ENCODE assay signal across 8 cellular contexts in genomic region chr19:53865918-53866696, GRCh38. TPM values are rescaled to one million over a fixed set of nuclear protein-coding genes. Genes with fewer than 3 reads are reported as not detected.
DNase-seq lines count a peak whose midpoint lies in the region; ATAC-seq and TF ChIP-seq lines count a peak whose summit lies in the region.

No MANE protein-coding gene starts in this region.

- H3K4me1 ChIP-seq in CD8-positive, alpha-beta T cell (ENCODE audit: insufficient read depth, low read length), result peaks cover 27% of the 10 kb centered on the region
- H3K4me1 ChIP-seq in IMR-90 (ENCODE audit: control insufficient read depth, insufficient read depth, low read length) (peaks cover 7% of the 10 kb centered on the region), right lobe of liver (peaks cover 0 to 18% (median 4%) of the 10 kb centered on the region in 4 donors)

- no peaks in the 10 kb centered on the region for H3K27me3 ChIP-seq in CD8-positive, alpha-beta T cell (ENCODE audit: insufficient read depth, low read length)
- H3K27me3 ChIP-seq in IMR-90 (ENCODE audit: control insufficient read depth, insufficient read depth, low read length) (no peaks in the 10 kb centered on the region), right lobe of liver (no peaks in the 10 kb centered on the region)

- no peak overlapping the region for H3K56ac ChIP-seq in IMR-90 (ENCODE audit: extremely low read depth, insufficient read depth, low read length)

- no TSS peak for BruUV-seq in IMR-90 (replicated peaks; lab: Mats Ljungman, UMichigan)

- POLR2A ChIA-PET in CD8-positive, alpha-beta T cell (lab: Charles Lee), result interaction anchor here (3.5 kb wide), 1 partner anchor 12 kb away, joined by 39 read pairs; no protein-coding TSS in a partner anchor
- POLR2A ChIA-PET in IMR-90 (lab: Charles Lee; ENCODE audit: unreplicated experiment), result interaction anchor here (0.6 kb wide), 1 partner anchor 388 kb away, joined by 4 read pairs; no protein-coding TSS in a partner anchor

- dilution Hi-C loops in IMR-90 (cut with HindIII; ENCODE audit: low sequenced_read_pairs, unreplicated experiment), result no loop called here

- H3K36me3 ChIP-seq in CD8-positive, alpha-beta T cell (ENCODE audit: insufficient read depth, low read length), result no peaks in the 10 kb centered on the region
- H3K36me3 ChIP-seq in IMR-90 (ENCODE audit: control insufficient read depth, insufficient read depth, low read length) (peaks cover 5% of the 10 kb centered on the region), right lobe of liver (no peaks in the 10 kb centered on the region)

- peak overlapping the region; percentile 62 for H2BK120ac ChIP-seq in IMR-90 (ENCODE audit: low read depth, low read length)

- no peak overlapping the region for H2BK5ac ChIP-seq in IMR-90 (ENCODE audit: low read depth, low read length, poor library complexity, severe bottlenecking)

- peak overlapping the region; percentile 74; the same call in 1 of the 2 replicates for H4K91ac ChIP-seq in IMR-90 (ENCODE audit: insufficient read depth, low read depth, low read length)

- H4K20me1 ChIP-seq in IMR-90 (ENCODE audit: insufficient read depth, low read length), result peaks cover 9% of the 10 kb centered on the region

- H3K79me1 ChIP-seq in IMR-90 (ENCODE audit: low read depth in 1 of 2, low read length in 2 of 2), result peaks cover 0 to 29% of the 10 kb centered on the region in 2 experiments; a peak in 2 of 4 replicates

- peak overlapping the region; percentile 37; the same call in 1 of the 2 replicates for H2AK5ac ChIP-seq in IMR-90 (ENCODE audit: low read depth, low read length)

- peak overlapping the region; percentile 47 for H3K18ac ChIP-seq in IMR-90 (ENCODE audit: low read depth, low read length)

- H3K4me3 ChIP-seq in CD8-positive, alpha-beta T cell (ENCODE audit: low read depth, low read length), result peak overlapping the region; percentile 64
- peak overlapping the region; percentile 60 for H3K4me3 ChIP-seq in IMR-90 (ENCODE audit: insufficient read depth, low read depth, low read length)
- peak overlapping the region in 2 of 3 donors; percentile 11 to 14 for H3K4me3 ChIP-seq in right lobe of liver

- no peak for TF ChIP-seq CTCF in CD8-positive, alpha-beta T cell (IDR thresholded peaks at IDR 0.05)
- TF ChIP-seq CTCF in IMR-90 (conservative IDR thresholded peaks at IDR 0.05; ENCODE audit: low read depth, low read length), result no peak
- no peak for TF ChIP-seq CTCF in right lobe of liver (IDR thresholded peaks at IDR 0.05)

- peaks cover 6% of the 10 kb centered on the region; the same call in 1 of the 2 replicates for H3K9me1 ChIP-seq in IMR-90 (ENCODE audit: insufficient read depth, low read length)

- peak overlapping the region; percentile 94 for H2AFZ ChIP-seq in IMR-90 (replicated peaks; ENCODE audit: low read length, poor library complexity)

- WGBS in IMR-90 (ENCODE audit: extremely low coverage in 2 of 2, insufficient read length in 1 of 2), 2 experiments, result 1% methylated on average over 29 of the region's 46 CpGs; no CpG with 5 or more reads in 1 of the 2 experiments
- WGBS in right lobe of liver (ENCODE audit: insufficient coverage, low coverage, low lambda C conversion rate, missing lambda C conversion rate), result 31% methylated on average over 18 of the region's 46 CpGs

- peak overlapping the region; percentile 88 for H4K5ac ChIP-seq in IMR-90 (ENCODE audit: low read depth, low read length)

- peak overlapping the region; percentile 70 for H3K9ac ChIP-seq in IMR-90 (ENCODE audit: low read depth, low read length)

- peak; percentile 48 to 75 (median 69) for DNase-seq in CD8-positive, alpha-beta T cell
- peak; percentile 39 for DNase-seq in IMR-90
- DNase-seq in activated CD4-positive, alpha-beta T cell treated with anti-CD3 and anti-CD28 coated beads, Interleukin-2, amount 50 U/mL, for 4 hours, result peak; percentile 16 to 27
- peak; percentile 67 for DNase-seq in effector CD4-positive, alpha-beta T cell
- DNase-seq in right lobe of liver, result peak in 2 of 3 donors; percentile 62 to 70
- DNase-seq in stimulated activated CD4-positive, alpha-beta T cell treated with anti-CD3 and anti-CD28 coated beads, Interleukin-4, amount 100 ng/mL, for 4 hours, result peak; percentile 36 to 48
- no peak for DNase-seq in NCI-H526 treated with DMSO at 0.1 percent for 48 hours (lab: John Stamatoyannopoulos, UW)
- no peak for DNase-seq in NCI-H187 treated with DMSO at 0.1 percent for 48 hours (lab: John Stamatoyannopoulos, UW)

- peak; percentile 6 for ATAC-seq in CD8-positive, alpha-beta T cell
- ATAC-seq in IMR-90 (ENCODE audit: low read depth) (peak; percentile 18), right lobe of liver (peak in 1 of 4 donors; percentile 5)

- H2BK20ac ChIP-seq in IMR-90 (ENCODE audit: low read depth, low read length), result no peak overlapping the region; the same call in 1 of the 2 replicates

- H3K4me3 Mint-ChIP-seq in CD8-positive, alpha-beta T cell, result peak overlapping the region; percentile 98

- no peaks in the 10 kb centered on the region for H3K9me3 Mint-ChIP-seq in CD8-positive, alpha-beta T cell

- peaks cover 9% of the 10 kb centered on the region for H3K36me3 Mint-ChIP-seq in CD8-positive, alpha-beta T cell

- peak overlapping the region; percentile 85 for H3K4ac ChIP-seq in IMR-90 (ENCODE audit: low read depth, low read length)

- TF ChIP-seq POLR2A in IMR-90 (IDR thresholded peaks at IDR 0.05; ENCODE audit: low read depth, low read length) (peak; percentile 58), right lobe of liver (IDR thresholded peaks at IDR 0.05) (no peak)

- H4K8ac ChIP-seq in IMR-90 (ENCODE audit: low read depth in 2 of 2, low read length in 2 of 2), result peak overlapping the region; percentile 77 to 81

- peak overlapping the region; percentile 21 for H2AK9ac ChIP-seq in IMR-90 (replicated peaks; ENCODE audit: low read depth, low read length, poor library complexity)

- peak overlapping the region; percentile 96 for H3K27ac Mint-ChIP-seq in CD8-positive, alpha-beta T cell

- TF ChIP-seq RAD21 in IMR-90 (IDR thresholded peaks at IDR 0.05; ENCODE audit: low read length), result no peak

- intact Hi-C loops in CD8-positive, alpha-beta T cell (cut with DNase I, micrococcal nuclease), result loop anchor here (1.0 to 10.0 kb wide), 13 partner anchors 12 to 1473 kb away; partner anchors contain the start of genes CNOT3 (in 1 of the 2), KMT5C (in 1 of the 2), LENG8 (in 1 of the 2) and LENG9 (in 1 of the 2)
- intact Hi-C loops in IMR-90 (cut with micrococcal nuclease) (loop anchor here (10.0 kb wide), 1 partner anchor 239 kb away; the partner anchor contains the start of genes NDUFA3 and OSCAR), right lobe of liver (cut with DNase I) (no loop called here)

- no peaks in the 10 kb centered on the region for H3K27me3 Mint-ChIP-seq in CD8-positive, alpha-beta T cell (ENCODE audit: low read depth)

- H3K27ac ChIP-seq in CD8-positive, alpha-beta T cell (ENCODE audit: low read depth, low read length), result peak overlapping the region; percentile 98
- peak overlapping the region; percentile 58 for H3K27ac ChIP-seq in IMR-90 (ENCODE audit: insufficient read depth, low read length)
- peak overlapping the region in 1 of 3 donors; percentile 51 for H3K27ac ChIP-seq in right lobe of liver

- CTCF ChIA-PET in CD8-positive, alpha-beta T cell (lab: Charles Lee), result interaction anchor here (1.2 to 3.6 kb wide), 3 partner anchors 12 to 158 kb away, joined by 4 to 19 read pairs (median 4); partner anchors contain the start of gene PRKCG
- CTCF ChIA-PET in IMR-90 (lab: Yijun Ruan, JAX), result no interaction called here

- H3K14ac ChIP-seq in IMR-90 (replicated peaks; ENCODE audit: low read depth, low read length), result peak overlapping the region; percentile 80; the same call in 1 of the 2 replicates

- H3K9me3 ChIP-seq in CD8-positive, alpha-beta T cell (ENCODE audit: low read length), result no peaks in the 10 kb centered on the region
- H3K9me3 ChIP-seq in IMR-90 (ENCODE audit: control insufficient read depth, insufficient read depth, low read length), result no peaks in the 10 kb centered on the region
- H3K9me3 ChIP-seq in right lobe of liver, result no peaks in the 10 kb centered on the region

- peak overlapping the region; percentile 29; the same call in 1 of the 3 replicates for H2BK15ac ChIP-seq in IMR-90 (ENCODE audit: low read depth, low read length)

- peak overlapping the region; percentile 81 for H3K4me2 ChIP-seq in IMR-90 (ENCODE audit: low read depth, low read length)

- peaks cover 31% of the 10 kb centered on the region for H3K4me1 Mint-ChIP-seq in CD8-positive, alpha-beta T cell (ENCODE audit: low read depth)

- in situ Hi-C loops in IMR-90 (cut with MboI; ENCODE audit: low sequenced_read_pairs), result no loop called here

- H3K23ac ChIP-seq in IMR-90 (ENCODE audit: low read depth, low read length), result 0 out of 2 replicates have a peak overlapping the region, but pooled peaks have one; percentile 76

TF ChIP-seq in IMR-90, 13 proteins besides CTCF, POLR2A, EP300 and RAD21 (continues in another document):
- TF ChIP-seq MAZ (IDR thresholded peaks at IDR 0.05; ENCODE audit: borderline replicate concordance, low read depth, low read length) (peak; percentile 18; the same call in 1 of the 2 replicates), MAFK (IDR thresholded peaks at IDR 0.05; ENCODE audit: low read depth, low read length) (no peak)

RNA-seq across cellular contexts. Expression of gene MYADM, which starts 1.6 kb away (rescaled TPM):
- 100 to 1,000 TPM; 241 to 251 TPM for total RNA-seq in CD8-positive, alpha-beta T cell
- 4.8 and 5.3 TPM in 2 replicates for total RNA-seq in IMR-90 (2012; rRNA removed)
- polyA plus RNA-seq in IMR-90 (2012; rRNA removed), result 96.1 and 112 TPM in 2 replicates
- 53.9 and 155 TPM in 2 replicates for polyA plus RNA-seq in IMR-90 (2012; cell fraction: cytosol; rRNA removed)
- polyA plus RNA-seq in IMR-90 (2012; cell fraction: nucleus; rRNA removed; ENCODE audit: low replicate concordance), result 67.8 and 150 TPM in 2 replicates
- total RNA-seq in right lobe of liver, result 10 to 100 TPM; 15.4 to 38.3 (median 20.9) TPM

RNA-seq across cellular contexts. Expression of gene PRKCG, which starts 15.9 kb away (rescaled TPM):
- total RNA-seq in CD8-positive, alpha-beta T cell, result 1 to 10 TPM in 1 of 2 experiments, under 1 TPM in 1; 0.28 to 1.1 TPM
- total RNA-seq in IMR-90 (2012; rRNA removed) (not detected in 2 replicates), right lobe of liver (not detected)
- 0.04 TPM in 1 of 2 replicates, not detected in the other for polyA plus RNA-seq in IMR-90 (2012; rRNA removed)
- 0.01 and 0.04 TPM in 2 replicates for polyA plus RNA-seq in IMR-90 (2012; cell fraction: cytosol; rRNA removed)
- 0.28 and 0.65 TPM in 2 replicates for polyA plus RNA-seq in IMR-90 (2012; cell fraction: nucleus; rRNA removed; ENCODE audit: low replicate concordance)

RNA-seq across cellular contexts. Expression of gene NLRP12, which starts 42.0 kb away (rescaled TPM):
- not detected for total RNA-seq in CD8-positive, alpha-beta T cell
- total RNA-seq in IMR-90 (2012; rRNA removed), result not detected in 2 replicates
- polyA plus RNA-seq in IMR-90 (2012; rRNA removed), result not detected in 2 replicates
- polyA plus RNA-seq in IMR-90 (2012; cell fraction: cytosol; rRNA removed), result 0.06 TPM in 1 of 2 replicates, not detected in the other
- polyA plus RNA-seq in IMR-90 (2012; cell fraction: nucleus; rRNA removed; ENCODE audit: low replicate concordance), result not detected in 2 replicates
- under 1 TPM; 0.20 to 0.56 (median 0.34) TPM for total RNA-seq in right lobe of liver

RNA-seq across cellular contexts. Expression of gene CACNG7, which starts 43.0 kb away (rescaled TPM):
- not detected for total RNA-seq in CD8-positive, alpha-beta T cell
- total RNA-seq in IMR-90 (2012; rRNA removed) (under 0.01 and 0.36 TPM in 2 replicates), right lobe of liver (not detected)
- polyA plus RNA-seq in IMR-90 (2012; rRNA removed), result 6.7 and 7.7 TPM in 2 replicates
- 3.6 and 10.9 TPM in 2 replicates for polyA plus RNA-seq in IMR-90 (2012; cell fraction: cytosol; rRNA removed)
- polyA plus RNA-seq in IMR-90 (2012; cell fraction: nucleus; rRNA removed; ENCODE audit: low replicate concordance), result 9.8 and 16.2 TPM in 2 replicates

Comparison
In these comparisons a context has a peak if more than half of its experiments do, and no peak if none do; other contexts are left out.
1. DNase-seq: peak in CD8-positive, alpha-beta T cell (7 of 7), IMR-90 (single experiment), activated CD4-positive, alpha-beta T cell treated with anti-CD3 and anti-CD28 coated beads, Interleukin-2, amount 50 U/mL, for 4 hours (2 of 2), effector CD4-positive, alpha-beta T cell (single experiment), right lobe of liver (2 of 3) and stimulated activated CD4-positive, alpha-beta T cell treated with anti-CD3 and anti-CD28 coated beads, Interleukin-4, amount 100 ng/mL, for 4 hours (2 of 2); none in NCI-H526 treated with DMSO at 0.1 percent for 48 hours (single experiment) and NCI-H187 treated with DMSO at 0.1 percent for 48 hours (single experiment).
2. H3K4me3 ChIP-seq: peak in every context shown above with its lines; median percentile 64 in CD8-positive, alpha-beta T cell; 60 in IMR-90; 12 in right lobe of liver.
3. RNA of gene MYADM, which starts 1.6 kb away (total RNA-seq): 241 to 251 TPM in CD8-positive, alpha-beta T cell; 15.4 to 38.3 TPM in right lobe of liver and 4.8 to 5.3 TPM in IMR-90; every median in the first group is over 4 times any median in the second.
4. intact Hi-C loops: an anchor here in CD8-positive, alpha-beta T cell (1.0 to 10.0 kb wide) and IMR-90 (10.0 kb wide); none called in right lobe of liver.